In the genomic region with DNA sequence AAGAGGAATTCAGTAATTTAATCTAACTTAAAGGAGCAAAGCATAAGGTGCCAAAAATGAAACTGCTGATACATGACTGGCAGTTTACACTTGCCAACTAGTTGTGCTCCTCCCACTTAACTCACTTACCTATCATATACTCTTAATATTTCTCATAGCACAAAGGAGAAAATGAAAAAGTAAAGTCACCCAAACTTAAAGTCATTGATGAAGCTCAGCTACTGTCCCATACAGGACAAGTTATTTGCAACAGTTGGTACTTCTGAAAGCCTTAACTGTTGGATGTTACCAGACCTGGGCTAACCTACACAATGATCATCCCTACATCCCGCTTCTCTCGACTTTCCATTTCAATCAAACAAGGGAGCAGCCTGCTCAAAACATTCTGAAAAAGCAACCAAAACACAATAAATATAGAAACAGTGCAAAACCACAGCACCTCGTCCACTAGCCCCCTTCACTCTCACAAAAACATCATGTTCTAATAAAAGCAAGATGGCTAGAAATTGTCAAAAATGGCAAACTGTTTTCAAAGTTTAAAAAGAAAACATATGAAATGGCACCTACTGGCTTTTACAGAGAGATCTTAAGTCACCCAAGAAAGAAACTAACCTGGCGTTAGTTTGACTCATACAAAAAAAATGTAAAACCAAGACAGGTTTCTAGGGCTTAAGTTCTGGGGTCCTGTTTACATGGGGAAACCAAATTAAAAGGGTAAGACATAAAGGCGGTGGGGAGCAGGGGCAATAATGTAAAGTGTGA, we compare ENCODE assay signal across 8 cellular contexts.
A peak's percentile ranks its signal among the peaks of the same experiment; 100 is the strongest.
DNase-seq lines count a peak whose midpoint lies in the region; ATAC-seq and TF ChIP-seq lines count a peak whose summit lies in the region.

No MANE protein-coding gene starts in this region.

- peak overlapping the region; percentile 74 for H3K4me3 ChIP-seq in AG10803 (ENCODE audit: low read length)
- peak overlapping the region; percentile 98 for H3K4me3 ChIP-seq in HAP-1
- peak overlapping the region; percentile 60 to 96 for H3K4me3 ChIP-seq in foreskin fibroblast (ENCODE audit: low read depth in 1 of 2, low read length in 2 of 2)

- H3K4me1 ChIP-seq in HAP-1: peaks cover 16% of the 10 kb centered on the region

- peaks cover 16% of the 10 kb centered on the region for H3K36me3 ChIP-seq in HAP-1 (replicated peaks)

- H3K27ac ChIP-seq in VCaP: peak overlapping the region; percentile 97

- no peaks in the 10 kb centered on the region for H3K9me3 ChIP-seq in HAP-1

- DNase-seq in AG10803 (ENCODE audit: low read depth) (peak; percentile 17), HAP-1 (ENCODE audit: low spot score in 2 of 2) (no peak), foreskin fibroblast (peak in 1 of 2 donors; percentile 22), putamen (ENCODE audit: low spot score) (peak; percentile 22), inferior parietal cortex (ENCODE audit: extremely low spot score) (no peak)

- no peak for ATAC-seq in HG03565 (IDR thresholded peaks at IDR 0.05; ENCODE audit: unreplicated experiment)
- ATAC-seq in GM19328 (IDR thresholded peaks at IDR 0.05; ENCODE audit: unreplicated experiment): no peak

- in situ Hi-C loops in HAP-1 (cut with MboI; ENCODE audit: low sequenced_read_pairs): no loop called here

- H3K27me3 ChIP-seq in HAP-1 (ENCODE audit: low read depth): no peaks in the 10 kb centered on the region

- no peak for TF ChIP-seq CTCF in AG10803 (conservative IDR thresholded peaks at IDR 0.05; ENCODE audit: low read length)
- TF ChIP-seq CTCF in VCaP (conservative IDR thresholded peaks at IDR 0.05): no peak
- no peak for TF ChIP-seq CTCF in foreskin fibroblast (IDR thresholded peaks at IDR 0.05; ENCODE audit: low read depth, low read length)

Comparison
In these comparisons a context has a peak if more than half of its experiments do, and no peak if none do; other contexts are left out.
1. DNase-seq: peak in AG10803 (single experiment) and putamen (single experiment); none in HAP-1 (0 of 2) and inferior parietal cortex (single experiment).
2. Peak in every context shown above with its lines, with median percentiles within 50 percentile points of each other: H3K4me3 ChIP-seq.